Comparison of ENCODE assay signal across 19 cellular contexts in genomic region chrX:130851569-130851968, GRCh38. TPM values are rescaled to one million over a fixed set of nuclear protein-coding genes. Genes with fewer than 3 reads are reported as not detected.
A peak's percentile ranks its signal among the peaks of the same experiment; 100 is the strongest.
DNase-seq lines count a peak whose midpoint lies in the region; ATAC-seq and TF ChIP-seq lines count a peak whose summit lies in the region.
"Had no signal": no experiment of that assay in that cellular context is flagged by ENCODE, and none has a peak within 500 bp of the region (broad histone marks: within the 10 kb centered on the region; RNA-seq: fewer than 3 reads in every experiment).

No MANE protein-coding gene starts in this region.

- H3K27me3 ChIP-seq in SK-N-SH (ENCODE audit: insufficient read depth), result no peaks in the 10 kb centered on the region
- H3K27me3 ChIP-seq: BE2C, MG63 had no signal

- no peaks in the 10 kb centered on the region for H3F3A ChIP-seq in SK-N-SH (replicated peaks; ENCODE audit: insufficient read depth)

- no peaks in the 10 kb centered on the region for H3K9me3 ChIP-seq in SK-N-SH
- H3K9me3 ChIP-seq: BE2C, MG63 had no signal

- H3K27ac ChIP-seq in SK-N-SH (ENCODE audit: low read depth in 2 of 2, low read length in 1 of 2), result no peak overlapping the region; a peak in 1 of 4 replicates
- H3K27ac ChIP-seq: GM23248 had no signal

- H3K36me3 ChIP-seq in SK-N-SH (replicated peaks in 1 of 2; ENCODE audit: control insufficient read depth in 1 of 2, insufficient read depth in 2 of 2, low read length in 1 of 2), result no peaks in the 10 kb centered on the region
- H3K36me3 ChIP-seq: BE2C, MG63 had no signal

- no peak for DNase-seq in SK-N-SH
- peak; percentile 71 for DNase-seq in NCI-H1105 treated with DMSO at 0.1 percent for 48 hours (lab: John Stamatoyannopoulos, UW)
- peak; percentile 31 for DNase-seq in OCI-M1 (lab: John Stamatoyannopoulos, UW)
- DNase-seq in fibroblast of mammary gland (ENCODE audit: low read depth), result peak; percentile 26
- no peak for DNase-seq in ACHN
- DNase-seq: BE2C, Calu3, DMS153, GM23248, H7, HFFc6, KBM-7, MG63, NCI-H1694, NCI-H2029 treated with DMSO at 0.1 percent for 48 hours, NCI-H510A, PC-3 had no signal

- H2AFZ ChIP-seq in SK-N-SH (ENCODE audit: low read depth), result no peak overlapping the region
- H2AFZ ChIP-seq: GM23248 had no signal

- no peak overlapping the region for H3K4me2 ChIP-seq in SK-N-SH

- H4K20me1 ChIP-seq in SK-N-SH (ENCODE audit: insufficient read depth), result no peaks in the 10 kb centered on the region

- H3K9me2 ChIP-seq in SK-N-SH, result no peaks in the 10 kb centered on the region; the same call in 1 of the 2 replicates

- no peak for TF ChIP-seq EP300 in SK-N-SH (IDR thresholded peaks at IDR 0.05; ENCODE audit: borderline replicate concordance in 1 of 2, low read depth in 1 of 2, low read length in 1 of 2)

- CTCF ChIA-PET in SK-N-SH (lab: Yijun Ruan, JAX), result interaction anchor here (2.0 kb wide), 1 partner anchor 275 kb away, joined by 5 read pairs; no protein-coding TSS in a partner anchor

- H3K9ac ChIP-seq in SK-N-SH, result no peak overlapping the region
- H3K9ac ChIP-seq: GM23248 had no signal

- TF ChIP-seq CTCF in SK-N-SH (IDR thresholded peaks at IDR 0.05), result no peak
- TF ChIP-seq CTCF in fibroblast of mammary gland (conservative IDR thresholded peaks at IDR 0.05; ENCODE audit: control insufficient read depth, insufficient read depth, low read depth, low read length), result no peak

- H3K4me1 ChIP-seq in SK-N-SH (ENCODE audit: control insufficient read depth in 1 of 2, insufficient read depth in 2 of 2, low read depth in 1 of 2, low read length in 1 of 2), result no peaks in the 10 kb centered on the region; a peak in 1 of 4 replicates
- H3K4me1 ChIP-seq: BE2C had no signal

- in situ Hi-C loops in ACHN (cut with HindIII; ENCODE audit: low pct_ligation_motif_present, low pct_unique_long_range_greater_than_20kb, low sequenced_read_pairs), result no loop called here

- no peaks in the 10 kb centered on the region for H3K79me2 ChIP-seq in SK-N-SH (ENCODE audit: insufficient read depth)

- no peak for TF ChIP-seq RAD21 in SK-N-SH (IDR thresholded peaks at IDR 0.05; ENCODE audit: low read length)

- ATAC-seq in SK-N-SH treated with all-trans-retinoic acid at 6 μM for 48 hours (0 out of 3 replicates have a peak, but pooled peaks have one; percentile 38), HG02970 (IDR thresholded peaks at IDR 0.05; ENCODE audit: low FRiP score, unreplicated experiment) (no peak)
- ATAC-seq: PC-3 had no signal

- POLR2A ChIA-PET in SK-N-SH (lab: Yijun Ruan, JAX), result no interaction called here

- H3K4me3 ChIP-seq in SK-N-SH (ENCODE audit: low read depth in 2 of 2, low read length in 1 of 2) (no peak overlapping the region), fibroblast of mammary gland (ENCODE audit: control insufficient read depth, low read depth, low read length) (no peak overlapping the region)
- H3K4me3 ChIP-seq: GM23248, MG63 had no signal

- WGBS in SK-N-SH (ENCODE audit: low lambda C conversion rate), result 21% methylated on average over 3 of the region's 3 CpGs

TF ChIP-seq in SK-N-SH treated with all-trans-retinoic acid at 6 μM for 48 hours, 23 proteins besides CTCF, POLR2A, EP300 and RAD21 (continues in another document):
- TF ChIP-seq PATZ1 (CRISPR knock-in tag; IDR thresholded peaks at IDR 0.05; ENCODE audit: borderline replicate concordance) (no peak), SNAI2 (CRISPR knock-in tag; IDR thresholded peaks at IDR 0.05) (no peak), ZNF8 (CRISPR knock-in tag; IDR thresholded peaks at IDR 0.05) (no peak), ZFP3 (CRISPR knock-in tag; IDR thresholded peaks at IDR 0.05) (no peak), TOX (CRISPR knock-in tag; IDR thresholded peaks at IDR 0.05; ENCODE audit: borderline replicate concordance) (no peak), ZC3H10 (CRISPR knock-in tag; IDR thresholded peaks at IDR 0.05) (no peak), CSRNP3 (CRISPR knock-in tag; IDR thresholded peaks at IDR 0.05) (no peak)

TF ChIP-seq in SK-N-SH, 30 proteins besides CTCF, POLR2A, EP300 and RAD21:
- TF ChIP-seq RXRA (IDR thresholded peaks at IDR 0.05; ENCODE audit: borderline replicate concordance, low read depth) (no peak), YY1 (IDR thresholded peaks at IDR 0.05; ENCODE audit: low read depth) (no peak), TEAD4 (IDR thresholded peaks at IDR 0.05; ENCODE audit: borderline replicate concordance, insufficient read depth) (no peak), ZBTB33 (IDR thresholded peaks at IDR 0.05; ENCODE audit: borderline replicate concordance, low read depth) (no peak), TAF1 (IDR thresholded peaks at IDR 0.05; ENCODE audit: borderline replicate concordance, low read depth, low read length) (no peak), FOSL2 (IDR thresholded peaks at IDR 0.05; ENCODE audit: borderline replicate concordance, low read depth) (no peak), GATA2 (CRISPR knock-in tag; IDR thresholded peaks at IDR 0.05) (no peak), RCOR1 (IDR thresholded peaks at IDR 0.05; ENCODE audit: low read length) (no peak), SMC3 (IDR thresholded peaks at IDR 0.05; ENCODE audit: low read depth, low read length) (no peak), FOXM1 (IDR thresholded peaks at IDR 0.05; ENCODE audit: low read depth) (no peak), JUND (IDR thresholded peaks at IDR 0.05) (no peak), MXI1 (IDR thresholded peaks at IDR 0.05; ENCODE audit: low read depth, low read length) (no peak)
- TF ChIP-seq, protein P1, sequence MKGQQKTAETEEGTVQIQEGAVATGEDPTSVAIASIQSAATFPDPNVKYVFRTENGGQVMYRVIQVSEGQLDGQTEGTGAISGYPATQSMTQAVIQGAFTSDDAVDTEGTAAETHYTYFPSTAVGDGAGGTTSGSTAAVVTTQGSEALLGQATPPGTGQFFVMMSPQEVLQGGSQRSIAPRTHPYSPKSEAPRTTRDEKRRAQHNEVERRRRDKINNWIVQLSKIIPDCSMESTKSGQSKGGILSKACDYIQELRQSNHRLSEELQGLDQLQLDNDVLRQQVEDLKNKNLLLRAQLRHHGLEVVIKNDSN (IDR thresholded peaks at IDR 0.05; ENCODE audit: borderline replicate concordance, low read depth), result no peak

RNA-seq across cellular contexts. Expression of gene ENOX2, which starts 51.4 kb away (rescaled TPM):
- polyA plus RNA-seq in SK-N-SH (2012; rRNA removed), result 8.8 and 12.8 TPM in 2 replicates
- 12.2 TPM in 2 replicates for polyA plus RNA-seq in SK-N-SH (2012; cell fraction: cytosol; rRNA removed)
- 2.9 and 6.3 TPM in 2 replicates for polyA plus RNA-seq in SK-N-SH (2012; cell fraction: nucleus; rRNA removed)

Comparison
In these comparisons a context has a peak if more than half of its experiments do, and no peak if none do; other contexts are left out.
1. DNase-seq: peak in NCI-H1105 treated with DMSO at 0.1 percent for 48 hours (single experiment), OCI-M1 (single experiment) and fibroblast of mammary gland (single experiment); none in SK-N-SH (single experiment) and ACHN (single experiment).